8 cellular contexts compared by ENCODE assay signal in genomic region chr12:124975276-124975675, GRCh38.
"Had no signal": no experiment of that assay in that cellular context is flagged by ENCODE, and none has a peak within 500 bp of the region (broad histone marks: within the 10 kb centered on the region; RNA-seq: fewer than 3 reads in every experiment).

No MANE protein-coding gene starts in this region.

- ATAC-seq: GM23338, HCT116 had no signal

- H3K27me3 Mint-ChIP-seq: IgD-negative memory B cell had no signal

- H3K4me2 ChIP-seq: GM23338 had no signal

- FAIRE-seq: HTR-8/SVneo had no signal

- H3K36me3 Mint-ChIP-seq: IgD-negative memory B cell had no signal

- H3K9me3 ChIP-seq: HAP-1 had no signal

- H3K27ac Mint-ChIP-seq: GM23338, HFFc6, IgD-negative memory B cell had no signal

- H2AFZ ChIP-seq: GM23338 had no signal

- DNase-seq: H7, HFFc6, KBM-7 had no signal

- H3K9me3 Mint-ChIP-seq: GM23338, HFFc6, IgD-negative memory B cell had no signal

- H3K4me3 Mint-ChIP-seq: GM23338, HFFc6, IgD-negative memory B cell had no signal

- H3K4me1 ChIP-seq: HAP-1 had no signal

- H3K4me3 ChIP-seq: GM23338, HAP-1 had no signal

- H3K4me1 Mint-ChIP-seq: GM23338, IgD-negative memory B cell had no signal
